Comparison of ENCODE assay signal across 8 cellular contexts in genomic region chr9:114538241-114538640, GRCh38. TPM values are rescaled to one million over a fixed set of nuclear protein-coding genes. Genes with fewer than 3 reads are reported as not detected.
A peak's percentile ranks its signal among the peaks of the same experiment; 100 is the strongest.
DNase-seq lines count a peak whose midpoint lies in the region; ATAC-seq and TF ChIP-seq lines count a peak whose summit lies in the region.

No MANE protein-coding gene starts in this region.

- no peak overlapping the region for H4K8ac ChIP-seq in H9 (replicated peaks; ENCODE audit: insufficient read length, low read depth, low read length)

- no peaks in the 10 kb centered on the region for H3K9me3 Mint-ChIP-seq in Calu3 (ENCODE audit: low read depth, unreplicated experiment)
- H3K9me3 Mint-ChIP-seq in H9, result no peaks in the 10 kb centered on the region

- WGBS in H9 (ENCODE audit: extremely low coverage, insufficient read length, low lambda C conversion rate), result no CpG with 5 or more reads among the region's 5 CpGs
- 16% methylated on average over 5 of the region's 5 CpGs for WGBS in hepatocyte (ENCODE audit: low lambda C conversion rate, missing lambda C conversion rate)

- H3K4me1 ChIP-seq in H9 (ENCODE audit: insufficient read depth, low read length) (no peaks in the 10 kb centered on the region), hepatocyte (ENCODE audit: insufficient read depth) (no peaks in the 10 kb centered on the region)

- no peak overlapping the region for H2BK12ac ChIP-seq in H9 (ENCODE audit: insufficient read length, low read depth, low read length)

- no peak overlapping the region for H3K27ac Mint-ChIP-seq in Calu3 (ENCODE audit: unreplicated experiment)
- peak overlapping the region in 1 of 3 experiments; percentile 18; a peak in 1 of 7 replicates for H3K27ac Mint-ChIP-seq in H9

- H3K4me3 Mint-ChIP-seq in Calu3 (ENCODE audit: low read depth, unreplicated experiment) (no peak overlapping the region), H9 (no peak overlapping the region)

- no peaks in the 10 kb centered on the region for H3K79me2 ChIP-seq in H9 (ENCODE audit: insufficient read depth, low read length)
- no peaks in the 10 kb centered on the region for H3K79me2 ChIP-seq in hepatocyte

- no peaks in the 10 kb centered on the region for H3K36me3 Mint-ChIP-seq in Calu3 (ENCODE audit: insufficient read depth, unreplicated experiment)
- H3K36me3 Mint-ChIP-seq in H9 (ENCODE audit: insufficient read depth in 1 of 3, low read depth in 3 of 3), result no peaks in the 10 kb centered on the region; a peak in 1 of 7 replicates

- no peak for ATAC-seq in HG03095 (IDR thresholded peaks at IDR 0.05; ENCODE audit: unreplicated experiment)
- no peak for ATAC-seq in HG03139 (IDR thresholded peaks at IDR 0.05; ENCODE audit: unreplicated experiment)
- ATAC-seq in HG03045 (IDR thresholded peaks at IDR 0.05; ENCODE audit: unreplicated experiment), result no peak

- H3K18ac ChIP-seq in H9 (ENCODE audit: insufficient read length, low read depth, low read length), result no peak overlapping the region

- H3K4me1 Mint-ChIP-seq in Calu3 (ENCODE audit: low read depth, unreplicated experiment) (no peaks in the 10 kb centered on the region), H9 (peaks cover 8 to 13% of the 10 kb centered on the region in 2 experiments)

- H4K91ac ChIP-seq in H9 (ENCODE audit: insufficient read length, low read depth, low read length), result no peak overlapping the region

- H2AFZ ChIP-seq in H9 (ENCODE audit: low read length) (peak overlapping the region; percentile 51), hepatocyte (no peak overlapping the region)

- H3K79me1 ChIP-seq in H9 (ENCODE audit: insufficient read depth, low read depth, low read length, poor library complexity, severe bottlenecking), result no peaks in the 10 kb centered on the region

- no peak overlapping the region for H3K4ac ChIP-seq in H9 (ENCODE audit: low read depth, low read length)

- H3K9me2 ChIP-seq in hepatocyte (replicated peaks; ENCODE audit: insufficient read depth), result no peaks in the 10 kb centered on the region

- no peaks in the 10 kb centered on the region for H4K20me1 ChIP-seq in H9 (ENCODE audit: control insufficient read depth, insufficient read depth, insufficient read length)
- no peaks in the 10 kb centered on the region for H4K20me1 ChIP-seq in hepatocyte (ENCODE audit: insufficient read depth, poor library complexity, severe bottlenecking)

- no peak overlapping the region for H4K5ac ChIP-seq in H9 (ENCODE audit: insufficient read length, low read depth, low read length)

- intact Hi-C loops in Calu3 (cut with micrococcal nuclease; ENCODE audit: unreplicated experiment), result loop anchor here (5.0 kb wide), 1 partner anchor 114 kb away; no protein-coding TSS in a partner anchor

- BruUV-seq in Calu3 (replicated peaks; lab: Mats Ljungman, UMichigan), result no TSS peak

- H2BK15ac ChIP-seq in H9 (ENCODE audit: low read depth, low read length), result no peak overlapping the region

- H3K14ac ChIP-seq in H9 (ENCODE audit: insufficient read depth, low read length), result no peak overlapping the region

- no peak overlapping the region for H3K23ac ChIP-seq in H9 (ENCODE audit: insufficient read length, low read depth, low read length)

- in situ Hi-C loops in SK-MEL-5 (cut with HindIII; ENCODE audit: low pct_unique_long_range_greater_than_20kb, low sequenced_read_pairs), result no loop called here

- no peak overlapping the region for H3K4me3 ChIP-seq in hepatocyte

- CTCF ChIA-PET in Calu3 (lab: Charles Lee), result interaction anchor here (0.9 to 1.2 kb wide), 3 partner anchors 49 to 115 kb away, joined by 3 to 8 read pairs (median 3); partner anchors contain the start of gene ATP6V1G1

- H3K23me2 ChIP-seq in H9 (ENCODE audit: insufficient read length, low read depth, low read length, poor library complexity, severe bottlenecking), result no peaks in the 10 kb centered on the region

- H3K4me2 ChIP-seq in H9 (ENCODE audit: insufficient read depth, insufficient read length, low read length), result no peak overlapping the region
- no peak overlapping the region for H3K4me2 ChIP-seq in hepatocyte

- H3K36me3 ChIP-seq in hepatocyte (replicated peaks; ENCODE audit: insufficient read depth, low read depth), result no peaks in the 10 kb centered on the region

- no peak overlapping the region for H2BK20ac ChIP-seq in H9 (ENCODE audit: low read depth, low read length, poor library complexity, severe bottlenecking)

- no peak overlapping the region for H2BK5ac ChIP-seq in H9 (ENCODE audit: insufficient read length, low read length)

- no peak overlapping the region for H3K27ac ChIP-seq in H9 (ENCODE audit: insufficient read length, low read depth, low read length)
- no peak overlapping the region for H3K27ac ChIP-seq in hepatocyte

- no peak for TF ChIP-seq CTCF in Calu3 (IDR thresholded peaks at IDR 0.05; ENCODE audit: unreplicated experiment)
- peak; percentile 63 for TF ChIP-seq CTCF in H9 (conservative IDR thresholded peaks at IDR 0.05)
- peak; percentile 21 for TF ChIP-seq CTCF in hepatocyte (IDR thresholded peaks at IDR 0.05; ENCODE audit: poor library complexity)

- H3T11ph ChIP-seq in H9 (ENCODE audit: low read length), result no peak overlapping the region

- DNase-seq in Calu3 (peak; percentile 23), H9 (peak; percentile 78), SK-MEL-5 (ENCODE audit: low read depth, low spot score) (peak; percentile 75), hepatocyte (ENCODE audit: low spot score) (peak; percentile 64), cerebellum (ENCODE audit: low spot score) (no peak)

- H3K27me3 Mint-ChIP-seq in Calu3 (ENCODE audit: unreplicated experiment) (peaks cover 10% of the 10 kb centered on the region), H9 (ENCODE audit: low read depth) (peaks cover 4% of the 10 kb centered on the region)

- H3K9me3 ChIP-seq in H9 (ENCODE audit: control insufficient read depth, low read depth, low read length), result no peaks in the 10 kb centered on the region
- H3K9me3 ChIP-seq in hepatocyte (ENCODE audit: low read depth), result no peaks in the 10 kb centered on the region

- H3K9ac ChIP-seq in H9 (ENCODE audit: extremely low read depth, insufficient read length, low read length), result no peak overlapping the region

- H3K56ac ChIP-seq in H9 (ENCODE audit: insufficient read length, low read depth, low read length), result no peak overlapping the region

- H2AK5ac ChIP-seq in H9 (ENCODE audit: insufficient read length, low read length), result no peak overlapping the region

- H2BK120ac ChIP-seq in H9 (ENCODE audit: low read depth, low read length, poor library complexity, severe bottlenecking), result no peak overlapping the region

- no peaks in the 10 kb centered on the region for H3K27me3 ChIP-seq in H9 (ENCODE audit: insufficient read depth, low read length)
- peaks cover 12% of the 10 kb centered on the region for H3K27me3 ChIP-seq in hepatocyte

RNA-seq across cellular contexts. Expression of gene WHRN, which starts 33.0 kb away (rescaled TPM):
- total RNA-seq in Calu3 (2022), result 3.6 and 4.9 TPM in 2 replicates
- 2.2 and 2.3 TPM in 2 replicates for total RNA-seq in H9 (2021)
- total RNA-seq in SK-MEL-5 (2014; rRNA removed; shearing (Covaris generic)), result 4.5 and 6.1 TPM in 2 replicates
- 16.8 and 19.3 TPM in 2 replicates for polyA plus RNA-seq in SK-MEL-5 (2015; cell fraction: cytosol; rRNA removed)
- polyA plus RNA-seq in SK-MEL-5 (2015; cell fraction: nucleus; rRNA removed), result 106 and 146 TPM in 2 replicates
- 3.2 and 3.7 TPM in 2 replicates for total RNA-seq in hepatocyte
- polyA plus RNA-seq in hepatocyte, result 6.6 and 14.4 TPM in 2 replicates
- total RNA-seq in cerebellum, result 7.7 TPM

RNA-seq across cellular contexts. Expression of gene ATP6V1G1, which starts 49.3 kb away (rescaled TPM):
- total RNA-seq in Calu3 (2022), result 50.1 and 59.5 TPM in 2 replicates
- 119 and 120 TPM in 2 replicates for total RNA-seq in H9 (2021)
- total RNA-seq in SK-MEL-5 (2014; rRNA removed; shearing (Covaris generic)), result 605 and 615 TPM in 2 replicates
- polyA plus RNA-seq in SK-MEL-5 (2015; cell fraction: cytosol; rRNA removed), result 372 and 456 TPM in 2 replicates
- polyA plus RNA-seq in SK-MEL-5 (2015; cell fraction: nucleus; rRNA removed), result 68.9 and 79.0 TPM in 2 replicates
- total RNA-seq in hepatocyte, result 337 and 358 TPM in 2 replicates
- 426 and 439 TPM in 2 replicates for polyA plus RNA-seq in hepatocyte
- 75.1 TPM for total RNA-seq in cerebellum
